In the genomic region with DNA sequence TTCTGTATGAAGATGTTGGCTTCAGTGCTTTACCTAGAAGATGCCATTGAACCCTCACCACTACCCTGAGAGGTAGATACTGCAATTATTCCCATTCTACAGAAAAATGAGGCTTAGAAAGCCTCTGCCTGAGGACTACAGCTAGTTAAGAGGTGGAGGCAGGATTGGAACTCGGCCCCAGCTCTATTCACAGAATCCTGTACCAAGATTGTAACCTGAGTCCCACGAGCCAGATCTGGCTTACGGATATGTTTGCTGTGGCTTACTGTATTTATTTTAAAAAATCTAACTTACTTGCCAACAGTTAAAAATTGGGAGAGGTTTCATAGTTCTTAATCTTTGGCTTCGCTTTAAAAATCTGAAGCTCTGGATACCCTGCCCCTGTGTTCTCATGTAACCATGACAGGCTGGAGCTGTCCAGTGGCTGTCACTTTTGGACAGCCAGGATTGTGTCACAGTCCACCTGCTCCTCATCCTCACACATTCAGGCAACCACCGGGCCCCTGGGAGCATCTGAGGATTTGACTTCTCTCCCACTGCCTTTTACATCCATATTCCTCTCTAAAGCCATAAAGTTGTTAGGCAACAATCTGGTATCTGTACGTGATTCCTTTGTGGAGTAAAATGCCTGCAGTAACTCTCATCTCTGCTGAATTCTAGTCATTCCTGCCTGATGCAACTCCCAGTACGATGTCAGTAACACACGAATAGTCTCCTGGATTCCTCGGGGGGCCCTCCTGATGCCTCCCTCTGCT, we compare ENCODE assay signal across 14 cellular contexts.
DNase-seq lines count a peak whose midpoint lies in the region; ATAC-seq, FAIRE-seq and TF ChIP-seq lines count a peak whose summit lies in the region.
"Had no signal": no experiment of that assay in that cellular context is flagged by ENCODE, and none has a peak within 500 bp of the region (broad histone marks: within the 10 kb centered on the region; RNA-seq: fewer than 3 reads in every experiment).

No MANE protein-coding gene starts in this region.

- no peak for TF ChIP-seq EP300 in gastroesophageal sphincter (IDR thresholded peaks at IDR 0.05)

- H3K27ac Mint-ChIP-seq in astrocyte (ENCODE audit: unreplicated experiment) = peak overlapping the region; percentile 59
- H3K27ac Mint-ChIP-seq in natural killer cell treated with Interleukin-12 subunit alpha and Interleukin-12 subunit beta and Interleukin-15 and Interleukin-18, amount 100 ng/mL, for 72 hours = peak overlapping the region in 1 of 2 donors; percentile 8
- H3K27ac Mint-ChIP-seq: memory B cell had no signal

- H3K14ac ChIP-seq in trophoblast cell (ENCODE audit: low read length) = no peak overlapping the region

- H3K36me3 ChIP-seq in astrocyte (ENCODE audit: insufficient read depth, low read length) = no peaks in the 10 kb centered on the region
- no peaks in the 10 kb centered on the region for H3K36me3 ChIP-seq in gastroesophageal sphincter
- no peaks in the 10 kb centered on the region for H3K36me3 ChIP-seq in trophoblast cell (ENCODE audit: control insufficient read depth in 1 of 2, insufficient read depth in 2 of 2, low read length in 2 of 2)
- H3K36me3 ChIP-seq in small intestine (ENCODE audit: control insufficient read depth in 2 of 2, insufficient read depth in 2 of 2, low read length in 2 of 2) = no peaks in the 10 kb centered on the region
- no peaks in the 10 kb centered on the region for H3K36me3 ChIP-seq in aorta (ENCODE audit: control insufficient read depth in 1 of 2, insufficient read depth in 2 of 2, low read length in 1 of 2)
- H3K36me3 ChIP-seq: cardiac muscle cell, spleen had no signal

- H3K4me1 Mint-ChIP-seq in astrocyte (ENCODE audit: low read depth, unreplicated experiment) = no peaks in the 10 kb centered on the region
- H3K4me1 Mint-ChIP-seq in natural killer cell treated with Interleukin-12 subunit alpha and Interleukin-12 subunit beta and Interleukin-15 and Interleukin-18, amount 100 ng/mL, for 72 hours (ENCODE audit: low read depth in 2 of 2) = no peaks in the 10 kb centered on the region
- H3K4me1 Mint-ChIP-seq: memory B cell had no signal

- H2AK5ac ChIP-seq in trophoblast cell (ENCODE audit: low read length) = no peak overlapping the region

- H3K36me3 Mint-ChIP-seq in astrocyte (ENCODE audit: low read depth, unreplicated experiment) = peaks cover 2% of the 10 kb centered on the region
- H3K36me3 Mint-ChIP-seq in natural killer cell treated with Interleukin-12 subunit alpha and Interleukin-12 subunit beta and Interleukin-15 and Interleukin-18, amount 100 ng/mL, for 72 hours = no peaks in the 10 kb centered on the region
- H3K36me3 Mint-ChIP-seq: memory B cell had no signal

- H3K4me3 ChIP-seq in AG10803 (ENCODE audit: low read length) (no peak overlapping the region), astrocyte (ENCODE audit: insufficient read depth, low read depth, low read length) (no peak overlapping the region), gastroesophageal sphincter (no peak overlapping the region), trophoblast cell (ENCODE audit: low read depth, low read length) (no peak overlapping the region), small intestine (ENCODE audit: low read depth in 1 of 2, low read length in 2 of 2) (no peak overlapping the region), aorta (ENCODE audit: low read length in 2 of 2) (no peak overlapping the region)
- H3K4me3 ChIP-seq: cardiac muscle cell, SK-N-MC, spleen had no signal

- H3K4ac ChIP-seq in trophoblast cell (ENCODE audit: low read depth, low read length) = no peak overlapping the region

- H3K9me3 ChIP-seq in astrocyte (ENCODE audit: insufficient read depth, low read depth, low read length) (no peaks in the 10 kb centered on the region), gastroesophageal sphincter (no peaks in the 10 kb centered on the region), trophoblast cell (ENCODE audit: insufficient read depth, low read depth, low read length) (peaks cover 2% of the 10 kb centered on the region), small intestine (ENCODE audit: control insufficient read depth, low read depth) (no peaks in the 10 kb centered on the region), aorta (ENCODE audit: control insufficient read depth, low read length) (no peaks in the 10 kb centered on the region)
- H3K9me3 ChIP-seq: spleen had no signal

- no peak overlapping the region for H3K27ac ChIP-seq in astrocyte (ENCODE audit: low read depth, low read length)
- H3K27ac ChIP-seq in gastroesophageal sphincter = peak overlapping the region; percentile 36 to 80 (median 68)
- H3K27ac ChIP-seq in trophoblast cell (ENCODE audit: low read depth, low read length) = no peak overlapping the region
- H3K27ac ChIP-seq in small intestine (ENCODE audit: low read depth in 1 of 2, low read length in 1 of 2) = no peak overlapping the region
- no peak overlapping the region for H3K27ac ChIP-seq in aorta (ENCODE audit: low read depth in 1 of 2, low read length in 2 of 2)
- H3K27ac ChIP-seq: cardiac muscle cell, SK-N-MC, spleen had no signal

- peaks cover 8% of the 10 kb centered on the region for H3K27me3 Mint-ChIP-seq in astrocyte (ENCODE audit: low read depth, unreplicated experiment)
- H3K27me3 Mint-ChIP-seq in natural killer cell treated with Interleukin-12 subunit alpha and Interleukin-12 subunit beta and Interleukin-15 and Interleukin-18, amount 100 ng/mL, for 72 hours = peaks cover 2 to 11% of the 10 kb centered on the region in 2 donors

- H4K12ac ChIP-seq in trophoblast cell (ENCODE audit: low read depth, low read length) = no peak overlapping the region

- no peaks in the 10 kb centered on the region for H3K79me1 ChIP-seq in trophoblast cell (ENCODE audit: low read length)

- ATAC-seq in gastroesophageal sphincter (peak; percentile 81), aorta (ENCODE audit: low FRiP score) (no peak)
- no peak for ATAC-seq in natural killer cell treated with Interleukin-12 subunit alpha and Interleukin-12 subunit beta and Interleukin-15 and Interleukin-18, amount 100 ng/mL, for 72 hours

- TF ChIP-seq CTCF in AG10803 (conservative IDR thresholded peaks at IDR 0.05; ENCODE audit: low read length) = no peak
- no peak for TF ChIP-seq CTCF in astrocyte (IDR thresholded peaks at IDR 0.05; ENCODE audit: insufficient read depth, low read depth, low read length)
- no peak for TF ChIP-seq CTCF in gastroesophageal sphincter (IDR thresholded peaks at IDR 0.05)

- H2BK120ac ChIP-seq in trophoblast cell (ENCODE audit: insufficient read depth, low read length, poor library complexity) = no peak overlapping the region

- no peaks in the 10 kb centered on the region for H3K79me2 ChIP-seq in astrocyte (ENCODE audit: insufficient read depth, low read length)
- H3K79me2 ChIP-seq in trophoblast cell (ENCODE audit: control insufficient read depth, insufficient read depth, low read length, poor library complexity) = no peaks in the 10 kb centered on the region

- H3K23ac ChIP-seq in trophoblast cell (ENCODE audit: low read length) = no peak overlapping the region

- H4K20me1 ChIP-seq in astrocyte (ENCODE audit: insufficient read depth, low read length) = no peaks in the 10 kb centered on the region

- H2BK5ac ChIP-seq in trophoblast cell (ENCODE audit: low read depth, low read length, poor library complexity) = no peak overlapping the region

- H3K4me1 ChIP-seq in astrocyte (ENCODE audit: insufficient read depth, low read length) (no peaks in the 10 kb centered on the region), gastroesophageal sphincter (peaks cover 16 to 51% (median 20%) of the 10 kb centered on the region in 3 donors), trophoblast cell (ENCODE audit: control insufficient read depth in 1 of 2, insufficient read depth in 2 of 2, low read length in 2 of 2) (peaks cover 0 to 2% of the 10 kb centered on the region in 2 experiments), small intestine (ENCODE audit: control insufficient read depth in 2 of 2, insufficient read depth in 1 of 2, low read depth in 1 of 2, low read length in 1 of 2) (no peaks in the 10 kb centered on the region), aorta (ENCODE audit: control insufficient read depth in 1 of 2, insufficient read depth in 2 of 2, low read length in 2 of 2) (no peaks in the 10 kb centered on the region)
- H3K4me1 ChIP-seq: spleen had no signal

- peaks cover 3% of the 10 kb centered on the region for H3K9me3 Mint-ChIP-seq in astrocyte (ENCODE audit: unreplicated experiment)
- H3K9me3 Mint-ChIP-seq in natural killer cell treated with Interleukin-12 subunit alpha and Interleukin-12 subunit beta and Interleukin-15 and Interleukin-18, amount 100 ng/mL, for 72 hours = no peaks in the 10 kb centered on the region
- H3K9me3 Mint-ChIP-seq: memory B cell had no signal

- H4K91ac ChIP-seq in trophoblast cell (ENCODE audit: low read depth, low read length) = no peak overlapping the region

- H2AFZ ChIP-seq in astrocyte (ENCODE audit: low read depth, low read length) = no peak overlapping the region
- no peak overlapping the region for H2AFZ ChIP-seq in trophoblast cell (ENCODE audit: insufficient read depth, low read length, poor library complexity)

- H3K9ac ChIP-seq in astrocyte (ENCODE audit: low read length) (no peak overlapping the region), trophoblast cell (ENCODE audit: low read length) (no peak overlapping the region)

- H2BK12ac ChIP-seq in trophoblast cell (ENCODE audit: low read length) = no peak overlapping the region

- H3K4me3 Mint-ChIP-seq in astrocyte (ENCODE audit: unreplicated experiment) = no peak overlapping the region
- H3K4me3 Mint-ChIP-seq in natural killer cell treated with Interleukin-12 subunit alpha and Interleukin-12 subunit beta and Interleukin-15 and Interleukin-18, amount 100 ng/mL, for 72 hours = no peak overlapping the region
- H3K4me3 Mint-ChIP-seq: memory B cell had no signal

- DNase-seq in AG10803 (ENCODE audit: low read depth) = peak; percentile 84
- no peak for DNase-seq in astrocyte (ENCODE audit: low read depth)
- DNase-seq in trophoblast cell = peak; percentile 81 to 87
- no peak for DNase-seq in natural killer cell treated with Interleukin-12 subunit alpha and Interleukin-12 subunit beta and Interleukin-15 and Interleukin-18, amount 100 ng/mL, for 72 hours (ENCODE audit: low spot score)
- no peak for DNase-seq in D341Med (ENCODE audit: low spot score)
- no peak for DNase-seq in small intestine
- no peak for DNase-seq in aorta
- DNase-seq: activated CD8-positive, alpha-beta memory T cell treated with anti-CD3 and anti-CD28 coated beads for 24 hours; activated gamma-delta T cell treated with Interleukin-2 at 50 U/mL for 16 hours; spleen had no signal

- H3K27me3 ChIP-seq in astrocyte (ENCODE audit: insufficient read depth, low read length) (peaks cover 6% of the 10 kb centered on the region), gastroesophageal sphincter (no peaks in the 10 kb centered on the region), trophoblast cell (ENCODE audit: insufficient read depth, low read length) (no peaks in the 10 kb centered on the region), small intestine (ENCODE audit: control insufficient read depth in 2 of 2, insufficient read depth in 2 of 2, low read length in 2 of 2) (no peaks in the 10 kb centered on the region), aorta (ENCODE audit: control insufficient read depth in 1 of 2, insufficient read depth in 2 of 2, low read length in 1 of 2) (no peaks in the 10 kb centered on the region)
- H3K27me3 ChIP-seq: cardiac muscle cell, spleen had no signal

- H3K18ac ChIP-seq in trophoblast cell (ENCODE audit: low read length) = no peak overlapping the region

- 44 to 46% methylated on average over 7 to 9 of the region's 9 CpGs for WGBS in gastroesophageal sphincter (ENCODE audit: low coverage in 1 of 2), 2 donors
- WGBS in trophoblast cell (ENCODE audit: extremely low coverage, insufficient coverage, insufficient read length) = no CpG with 5 or more reads among the region's 9 CpGs
- 64 to 71% (median 66%) methylated on average over 9 of the region's 9 CpGs for WGBS in small intestine, 3 donors
- 12 to 19% methylated on average over 9 of the region's 9 CpGs for WGBS in aorta, 2 donors

- FAIRE-seq in astrocyte (lab: Jason Lieb, UNC) (no peak), small intestine (lab: Jason Lieb, UNC) (no peak)

- H3K4me2 ChIP-seq in astrocyte (ENCODE audit: low read length) = no peak overlapping the region
- H3K4me2 ChIP-seq in trophoblast cell (ENCODE audit: low read length) = no peak overlapping the region

- no peak for TF ChIP-seq POLR2A in gastroesophageal sphincter (IDR thresholded peaks at IDR 0.05)

- H4K8ac ChIP-seq in trophoblast cell (ENCODE audit: low read depth, low read length) = no peak overlapping the region

- intact Hi-C loops in aorta (cut with DNase I) = no loop called here

Comparison
In these comparisons a context has a peak if more than half of its experiments do, and no peak if none do; other contexts are left out.
1. DNase-seq: peak in AG10803 (single experiment) and trophoblast cell (2 of 2); none in astrocyte (single experiment), natural killer cell treated with Interleukin-12 subunit alpha and Interleukin-12 subunit beta and Interleukin-15 and Interleukin-18, amount 100 ng/mL, for 72 hours (single experiment), D341Med (single experiment), small intestine (single experiment) and aorta (0 of 2).
2. H3K27ac ChIP-seq: peak in gastroesophageal sphincter (4 of 4); none in astrocyte (single experiment), trophoblast cell (single experiment), small intestine (0 of 2) and aorta (0 of 2).